In the genomic region with DNA sequence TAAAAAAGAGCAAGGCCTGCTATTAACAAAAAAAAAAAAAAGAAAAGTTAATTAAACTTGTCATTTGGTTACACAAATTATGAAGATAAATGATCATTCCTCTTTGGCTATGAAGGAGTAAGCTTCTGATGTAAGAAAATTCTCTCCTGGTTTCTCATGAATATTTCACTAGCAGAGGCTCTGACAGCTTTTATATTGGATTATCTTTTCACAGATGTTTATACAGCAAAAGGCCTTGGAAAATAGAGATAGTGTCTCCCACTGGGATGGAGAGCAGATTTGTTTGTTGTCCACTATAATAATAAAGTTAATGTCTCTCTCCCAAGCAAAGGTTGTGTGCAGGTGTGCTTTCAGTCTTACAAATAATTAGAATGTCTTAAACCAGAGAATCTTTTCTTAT, we compare ENCODE assay signal across 19 cellular contexts. TPM values are rescaled to one million over a fixed set of nuclear protein-coding genes. Genes with fewer than 3 reads are reported as not detected.
"Had no signal": no experiment of that assay in that cellular context is flagged by ENCODE, and none has a peak within 500 bp of the region (broad histone marks: within the 10 kb centered on the region; RNA-seq: fewer than 3 reads in every experiment).

No MANE protein-coding gene starts in this region.

- DNase-seq: activated CD4-positive, alpha-beta T cell treated with anti-CD3 and anti-CD28 coated beads, Interleukin-2, amount 10 ng/mL, durations not matched to agents 24 days and 14 days; activated CD8-positive, alpha-beta T cell treated with anti-CD3 and anti-CD28 coated beads for 36 hours; activated naive CD4-positive, alpha-beta T cell treated with Interleukin-2 at 50 U/mL for 16 hours; activated naive CD8-positive, alpha-beta T cell treated with anti-CD3 and anti-CD28 coated beads, Interleukin-2, amount 10 ng/mL, durations not matched to agents 7 days and 5 days; activated T-cell treated with anti-CD3 and anti-CD28 coated beads, Interleukin-2, amount 50 U/mL, for 1 hour; cortex of kidney; heart right ventricle; immature natural killer cell; left ventricle myocardium inferior; naive B cell; psoas muscle; right lobe of liver; stimulated activated CD4-positive, alpha-beta T cell treated with anti-CD3 and anti-CD28 coated beads, Interleukin-4, amount 100 ng/mL, for 24 hours; T1000; testis; upper lobe of left lung had no signal

- ATAC-seq: activated CD8-positive, alpha-beta T cell treated with anti-CD3 and anti-CD28 coated beads for 36 hours; heart right ventricle; psoas muscle; right lobe of liver; stimulated activated effector memory CD8-positive, alpha-beta T cell treated with anti-CD3 and anti-CD28 coated beads, Interleukin-12 subunit alpha, Interleukin-12 subunit beta, amount 100 ng/mL, for 72 hours had no signal

- H3K27me3 ChIP-seq: heart right ventricle, right lobe of liver, testis, upper lobe of left lung had no signal

- H3K9me3 ChIP-seq: heart right ventricle, left ventricle myocardium inferior, psoas muscle, right lobe of liver, testis, upper lobe of left lung had no signal

- H3K4me3 ChIP-seq: heart right ventricle, left ventricle myocardium inferior, psoas muscle, right lobe of liver, testis, upper lobe of left lung had no signal

- H3K27ac ChIP-seq: heart right ventricle, left ventricle myocardium inferior, psoas muscle, right lobe of liver, testis, upper lobe of left lung had no signal

- H3K4me1 ChIP-seq: left ventricle myocardium inferior, psoas muscle, right lobe of liver, testis, upper lobe of left lung had no signal

- H3K36me3 ChIP-seq: heart right ventricle, left ventricle myocardium inferior, right lobe of liver, upper lobe of left lung had no signal

RNA-seq across cellular contexts. Expression of a gene that starts 40.7 kb away (rescaled TPM):
- total RNA-seq: activated CD4-positive, alpha-beta T cell treated with anti-CD3 and anti-CD28 coated beads, Interleukin-2, amount 10 ng/mL, durations not matched to agents 24 days and 14 days; activated CD8-positive, alpha-beta T cell treated with anti-CD3 and anti-CD28 coated beads for 36 hours; activated T-helper 2 cell treated with anti-CD3 and anti-CD28 coated beads, Interferon-gamma antibody, Interleukin-2, Interleukin-4, amounts not matched to agents 10 μg/mL and 5 μg/mL and 100 μg/mL, durations not matched to agents 14 hours and 24 hours and 36 hours; T-helper 1 cell treated with Interleukin-12 subunit alpha and Interleukin-12 subunit beta and Interleukin-4 antibody, amounts not matched to agents 30 ng/mL and 1 ng/mL, for 36 hours had no signal
